In the genomic region with DNA sequence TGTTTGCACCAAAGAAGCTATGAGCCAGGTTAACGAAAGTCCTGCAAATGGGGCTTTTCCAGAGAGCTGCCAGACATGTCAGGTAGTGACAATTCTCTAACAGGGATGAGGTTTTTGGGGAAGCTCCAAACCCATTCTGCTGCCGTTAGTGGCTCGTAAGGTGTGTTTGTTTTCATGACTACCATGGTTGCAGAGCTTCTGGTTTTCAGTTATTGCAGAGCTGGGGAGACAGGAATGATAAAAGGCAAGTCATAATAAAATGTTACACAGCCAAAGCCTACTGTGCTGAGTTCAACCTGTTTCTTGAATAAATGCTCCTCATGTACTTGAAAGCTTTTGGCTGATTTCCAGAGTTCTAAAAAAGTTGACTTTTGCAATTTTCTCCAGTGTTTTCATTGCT, we compare ENCODE assay signal across 26 cellular contexts.
"Had no signal": no experiment of that assay in that cellular context is flagged by ENCODE, and none has a peak within 500 bp of the region (broad histone marks: within the 10 kb centered on the region; RNA-seq: fewer than 3 reads in every experiment).

No MANE protein-coding gene starts in this region.

- H3K27me3 ChIP-seq: adrenal gland, body of pancreas, neural progenitor cell, right lobe of liver, testis had no signal

- H3K4me1 ChIP-seq: body of pancreas, neural progenitor cell, right lobe of liver, testis had no signal

- ATAC-seq: activated CD4-positive, CD25-positive, alpha-beta regulatory T cell treated with anti-CD3 and anti-CD28 coated beads, Interleukin-2, amount 50 U/mL, for 24 hours; body of pancreas; naive thymus-derived CD8-positive, alpha-beta T cell; stimulated activated naive CD8-positive, alpha-beta T cell treated with anti-CD3 and anti-CD28 coated beads, Interleukin-15, Interleukin-2, amounts not matched to agents 100 U/mL and 50 U/mL, for 24 hours had no signal

- FAIRE-seq: endothelial cell of umbilical vein, TTC549, urothelium cell line had no signal

- H3K4me3 ChIP-seq: adrenal gland, body of pancreas, neural progenitor cell, right lobe of liver, testis had no signal

- H3K4me2 ChIP-seq: neural progenitor cell had no signal

- DNase-seq: activated CD4-positive, alpha-beta memory T cell treated with anti-CD3 and anti-CD28 coated beads for 36 hours; activated CD4-positive, alpha-beta T cell treated with anti-CD3 and anti-CD28 coated beads for 48 hours; activated CD8-positive, alpha-beta memory T cell treated with anti-CD3 and anti-CD28 coated beads, Interleukin-2, amount 50 U/mL, for 4 hours; activated effector memory CD4-positive, alpha-beta T cell treated with anti-CD3 and anti-CD28 coated beads, Interleukin-2, amount 50 U/mL, for 16 hours; activated naive CD4-positive, alpha-beta T cell treated with anti-CD3 and anti-CD28 coated beads for 36 hours; activated naive CD8-positive, alpha-beta T cell treated with anti-CD3 and anti-CD28 coated beads for 36 hours; activated T-cell treated with anti-CD3 and anti-CD28 coated beads, Interleukin-2, amount 50 U/mL, for 1 hour; adrenal gland; aorta; body of pancreas; foreskin fibroblast; islet precursor cell; midbrain; naive thymus-derived CD8-positive, alpha-beta T cell; occipital lobe; right lobe of liver; stimulated activated CD4-positive, alpha-beta T cell treated with anti-CD3 and anti-CD28 coated beads, Interleukin-2, amount 100 ng/mL, for 48 hours; stimulated activated naive CD8-positive, alpha-beta T cell treated with anti-CD3 and anti-CD28 coated beads, Interleukin-15, Interleukin-2, amounts not matched to agents 100 U/mL and 50 U/mL, for 24 hours; testis; trophoblast cell; WERI-Rb-1 had no signal

- H3K36me3 ChIP-seq: adrenal gland, neural progenitor cell, right lobe of liver, WERI-Rb-1 had no signal

- H3K27ac ChIP-seq: adrenal gland, body of pancreas, neural progenitor cell, testis, WERI-Rb-1 had no signal

- H3K9me3 ChIP-seq: adrenal gland, body of pancreas, testis had no signal

- H3K9ac ChIP-seq: neural progenitor cell had no signal

- H2AFZ ChIP-seq: neural progenitor cell had no signal
